In the genomic region with DNA sequence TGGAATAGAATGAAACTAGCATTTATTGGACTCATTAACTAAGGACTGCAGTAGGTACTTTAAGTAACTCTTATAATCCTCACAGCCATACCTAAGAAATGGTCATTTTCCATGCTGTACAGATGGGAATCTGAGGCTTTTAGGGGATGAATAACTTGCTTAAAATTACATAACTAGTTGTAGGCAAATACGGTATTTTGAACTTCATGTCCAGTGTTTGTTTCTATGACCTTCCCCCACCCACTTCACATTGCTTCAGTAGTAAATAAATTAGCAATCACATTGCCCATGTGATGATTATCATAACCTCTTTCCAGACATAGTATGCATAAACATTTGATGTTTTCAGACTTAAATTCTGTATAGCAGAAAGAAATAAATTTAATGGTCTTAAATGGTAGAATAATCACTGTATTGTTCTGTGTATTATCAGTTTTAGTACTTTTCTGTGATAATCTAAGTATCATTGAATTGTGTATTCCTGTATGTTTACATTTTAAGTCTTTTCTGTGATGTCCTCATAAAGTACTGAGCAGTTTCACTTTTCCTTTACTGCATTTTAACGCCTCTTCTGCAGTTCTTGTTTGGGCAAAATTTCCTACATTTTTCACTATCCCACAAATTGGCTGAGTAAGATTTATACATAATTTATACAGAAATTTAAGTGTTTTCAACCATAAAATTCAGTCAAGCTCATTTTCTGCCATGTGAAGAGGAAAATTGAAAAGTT, we compare ENCODE assay signal across 13 cellular contexts. TPM values are rescaled to one million over a fixed set of nuclear protein-coding genes. Genes with fewer than 3 reads are reported as not detected.
DNase-seq lines count a peak whose midpoint lies in the region; ATAC-seq, FAIRE-seq and TF ChIP-seq lines count a peak whose summit lies in the region.
"Had no signal": no experiment of that assay in that cellular context is flagged by ENCODE, and none has a peak within 500 bp of the region (broad histone marks: within the 10 kb centered on the region; RNA-seq: fewer than 3 reads in every experiment).

No MANE protein-coding gene starts in this region.

- DNase-seq in GM12891 (ENCODE audit: insufficient read length, low spot score) (no peak), SK-N-SH (no peak), fibroblast of peridontal ligament (ENCODE audit: extremely low read depth) (peak; percentile 63), globus pallidus (ENCODE audit: low spot score) (no peak), SHP77 treated with DMSO at 0.1 percent for 48 hours (lab: John Stamatoyannopoulos, UW) (no peak), NOMO-1 (lab: John Stamatoyannopoulos, UW; ENCODE audit: unreplicated experiment in 2 of 2) (no peak)
- DNase-seq: CD8-positive, alpha-beta T cell; head of caudate nucleus; NCI-H1417 had no signal

- H3K4me3 ChIP-seq in SK-N-SH (ENCODE audit: low read depth in 2 of 2, low read length in 1 of 2) (no peak overlapping the region), rectal smooth muscle tissue (ENCODE audit: low read length) (peak overlapping the region; percentile 3)

- H3K27ac ChIP-seq in SK-N-SH (ENCODE audit: low read depth in 2 of 2, low read length in 1 of 2) = no peak overlapping the region
- peak overlapping the region; percentile 22 for H3K27ac ChIP-seq in rectal smooth muscle tissue (ENCODE audit: low read depth, low read length)

- no peak for TF ChIP-seq CTCF in SK-N-SH (IDR thresholded peaks at IDR 0.05)

- no peaks in the 10 kb centered on the region for H3K9me3 ChIP-seq in SK-N-SH

- H3K27me3 ChIP-seq in SK-N-SH (ENCODE audit: insufficient read depth) (no peaks in the 10 kb centered on the region), rectal smooth muscle tissue (ENCODE audit: control insufficient read depth, insufficient read depth, low read length) (no peaks in the 10 kb centered on the region)

- no peak for TF ChIP-seq EP300 in SK-N-SH (IDR thresholded peaks at IDR 0.05; ENCODE audit: borderline replicate concordance in 1 of 2, low read depth in 1 of 2, low read length in 1 of 2)

- ATAC-seq in GM21723 (IDR thresholded peaks at IDR 0.05; ENCODE audit: unreplicated experiment) = no peak
- ATAC-seq: activated CD4-positive, CD25-positive, alpha-beta regulatory T cell treated with anti-CD3 and anti-CD28 coated beads, Interleukin-2, amount 50 U/mL, for 24 hours; CD8-positive, alpha-beta T cell had no signal

- 0 out of 2 replicates have a peak, but pooled peaks cover 11% of the 10 kb centered on the region for H4K20me1 ChIP-seq in SK-N-SH (ENCODE audit: insufficient read depth)

- H3K36me3 ChIP-seq in SK-N-SH (replicated peaks in 1 of 2; ENCODE audit: control insufficient read depth in 1 of 2, insufficient read depth in 2 of 2, low read length in 1 of 2) (peaks cover 28 to 34% of the 10 kb centered on the region in 2 experiments), rectal smooth muscle tissue (ENCODE audit: control insufficient read depth, insufficient read depth, low read length) (no peaks in the 10 kb centered on the region)

- no peaks in the 10 kb centered on the region for H3K9me2 ChIP-seq in SK-N-SH

- TF ChIP-seq RAD21 in SK-N-SH (IDR thresholded peaks at IDR 0.05; ENCODE audit: low read length) = no peak

- WGBS in SK-N-SH (ENCODE audit: low lambda C conversion rate) = 95% methylated on average over 2 of the region's 2 CpGs

- POLR2A ChIA-PET in SK-N-SH (lab: Yijun Ruan, JAX) = no interaction called here

- H2AFZ ChIP-seq in SK-N-SH (ENCODE audit: low read depth) = no peak overlapping the region

- CTCF ChIA-PET in SK-N-SH (lab: Yijun Ruan, JAX) = interaction anchor here (1.0 to 2.0 kb wide), 5 partner anchors 8 to 167 kb away, joined by 3 to 7 read pairs (median 3); no protein-coding TSS in a partner anchor

- peaks cover 4% of the 10 kb centered on the region for H3F3A ChIP-seq in SK-N-SH (replicated peaks; ENCODE audit: insufficient read depth)

- peak; percentile 90 for FAIRE-seq in GM12891 (lab: Jason Lieb, UNC)
- FAIRE-seq: H1 had no signal

- H3K4me1 ChIP-seq in SK-N-SH (ENCODE audit: control insufficient read depth in 1 of 2, insufficient read depth in 2 of 2, low read depth in 1 of 2, low read length in 1 of 2) (peaks cover 10 to 12% of the 10 kb centered on the region in 2 experiments; a peak in 3 of 4 replicates), rectal smooth muscle tissue (ENCODE audit: control insufficient read depth, insufficient read depth, low read length) (peaks cover 2% of the 10 kb centered on the region)

- no peak overlapping the region for H3K9ac ChIP-seq in SK-N-SH
- no peak overlapping the region for H3K9ac ChIP-seq in rectal smooth muscle tissue (ENCODE audit: low read length)

- TF ChIP-seq POLR2A in GM12891 (IDR thresholded peaks at IDR 0.05; ENCODE audit: low read depth, low read length) = no peak

- peak overlapping the region; percentile 4; the same call in 1 of the 2 replicates for H3K4me2 ChIP-seq in SK-N-SH

- peaks cover 64% of the 10 kb centered on the region for H3K79me2 ChIP-seq in SK-N-SH (ENCODE audit: insufficient read depth)

TF ChIP-seq in GM12891, 5 proteins besides CTCF, POLR2A, EP300 and RAD21:
- TF ChIP-seq PAX5 (IDR thresholded peaks at IDR 0.05; ENCODE audit: insufficient read depth, low read length, severe bottlenecking) (no peak), POU2F2 (IDR thresholded peaks at IDR 0.05; ENCODE audit: low read depth, low read length) (no peak), POLR2AphosphoS5 (IDR thresholded peaks at IDR 0.05; ENCODE audit: low read depth, low read length) (no peak), TAF1 (IDR thresholded peaks at IDR 0.05; ENCODE audit: low read depth, low read length) (no peak), SPI1 (IDR thresholded peaks at IDR 0.05; ENCODE audit: low read depth, low read length) (no peak)

TF ChIP-seq in SK-N-SH, 30 proteins besides CTCF, POLR2A, EP300 and RAD21:
- TF ChIP-seq MEF2A (IDR thresholded peaks at IDR 0.05; ENCODE audit: borderline replicate concordance, low read depth) = no peak
- no peak for TF ChIP-seq TCF12 (IDR thresholded peaks at IDR 0.05)
- no peak for TF ChIP-seq CHD2 (IDR thresholded peaks at IDR 0.05; ENCODE audit: low read length, partially characterized antibody)
- TF ChIP-seq GABPA (IDR thresholded peaks at IDR 0.05; ENCODE audit: low read depth) = no peak
- TF ChIP-seq, protein P1, sequence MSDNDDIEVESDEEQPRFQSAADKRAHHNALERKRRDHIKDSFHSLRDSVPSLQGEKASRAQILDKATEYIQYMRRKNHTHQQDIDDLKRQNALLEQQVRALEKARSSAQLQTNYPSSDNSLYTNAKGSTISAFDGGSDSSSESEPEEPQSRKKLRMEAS (IDR thresholded peaks at IDR 0.05; ENCODE audit: low read depth) = no peak
- no peak for TF ChIP-seq NRF1 (IDR thresholded peaks at IDR 0.05; ENCODE audit: low read depth, low read length)
- TF ChIP-seq RFX5 (IDR thresholded peaks at IDR 0.05; ENCODE audit: low read length) = no peak

RNA-seq across cellular contexts. Expression of a gene that starts 48.3 kb away (rescaled TPM):
- polyA plus RNA-seq in GM12891 (2012; ENCODE audit: low read depth, missing spikeins) = 18.5 TPM
- polyA plus RNA-seq in SK-N-SH (2012; rRNA removed) = 24.6 and 32.5 TPM in 2 replicates
- polyA plus RNA-seq in SK-N-SH (2012; cell fraction: cytosol; rRNA removed) = 28.9 and 32.4 TPM in 2 replicates
- 46.2 and 84.4 TPM in 2 replicates for polyA plus RNA-seq in SK-N-SH (2012; cell fraction: nucleus; rRNA removed)

RNA-seq across cellular contexts. Expression of a gene that starts 48.3 kb away (rescaled TPM):
- 14.3 TPM for polyA plus RNA-seq in GM12891 (2012; ENCODE audit: low read depth, missing spikeins)
- polyA plus RNA-seq in SK-N-SH (2012; rRNA removed) = 38.5 and 53.3 TPM in 2 replicates
- 41.6 and 42.8 TPM in 2 replicates for polyA plus RNA-seq in SK-N-SH (2012; cell fraction: cytosol; rRNA removed)
- 104 and 106 TPM in 2 replicates for polyA plus RNA-seq in SK-N-SH (2012; cell fraction: nucleus; rRNA removed)
